In the genomic region with DNA sequence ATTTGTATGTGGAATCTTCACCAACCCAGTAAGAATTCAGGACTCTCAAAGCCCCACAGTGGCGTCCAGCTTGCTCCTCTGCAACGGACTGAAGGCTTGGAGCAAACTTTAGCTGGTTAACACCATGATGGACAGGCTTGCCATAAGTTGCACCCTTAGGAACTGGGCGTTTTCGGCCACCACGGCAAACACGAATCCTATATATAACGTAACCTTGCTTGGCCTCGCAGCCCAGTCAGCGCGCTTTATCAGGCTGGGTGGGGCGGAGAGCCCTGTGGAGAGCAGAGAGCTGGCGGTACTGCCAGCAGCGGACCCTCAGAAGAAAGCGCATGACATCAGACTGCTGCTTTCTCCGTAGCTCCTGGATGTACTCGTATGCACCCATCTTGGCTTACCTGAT, we compare ENCODE assay signal across 6 cellular contexts.
DNase-seq lines count a peak whose midpoint lies in the region; ATAC-seq, FAIRE-seq and TF ChIP-seq lines count a peak whose summit lies in the region.
"Not testable (repeated sequence)": the region's sequence is repeated elsewhere in the genome, so short reads cannot be mapped to it uniquely, and the experiment has no call there.

No MANE protein-coding gene starts in this region.

- peak overlapping the region; percentile 37 to 90 (median 55); a peak in 3 of 7 replicates for H3K27ac Mint-ChIP-seq in H9
- peak overlapping the region; percentile 87 for H3K27ac Mint-ChIP-seq in WTC11

- not testable (repeated sequence) for H4K91ac ChIP-seq in H9 (ENCODE audit: insufficient read length, low read depth, low read length); H1 (replicated peaks; ENCODE audit: insufficient read length, low read length)
- peak overlapping the region; percentile 72 for H4K91ac ChIP-seq in neuronal stem cell (ENCODE audit: low read depth, low read length, poor library complexity)

- H3K36me3 Mint-ChIP-seq in H9 (ENCODE audit: insufficient read depth in 1 of 3, low read depth in 3 of 3), result peaks cover 15 to 21% (median 16%) of the 10 kb centered on the region in 3 experiments
- not testable (repeated sequence) for H3K36me3 Mint-ChIP-seq in WTC11

- not testable (repeated sequence) for H4K8ac ChIP-seq in H9 (replicated peaks; ENCODE audit: insufficient read length, low read depth, low read length); neuronal stem cell (ENCODE audit: low read depth, low read length)
- H4K8ac ChIP-seq in H1 (ENCODE audit: extremely low read depth, insufficient read depth, low read length), result 0 out of 2 replicates have a peak overlapping the region, but pooled peaks have one; percentile 51

- POLR2A ChIA-PET in WTC11 (lab: Charles Lee); H1 (lab: Charles Lee; ENCODE audit: partially characterized antibody): not testable (repeated sequence)

- not testable (repeated sequence) for H3K4me1 ChIP-seq in H9 (ENCODE audit: insufficient read depth, low read length); SJSA1 (replicated peaks); neuronal stem cell (ENCODE audit: control insufficient read depth in 2 of 2, insufficient read depth in 1 of 2, low read depth in 1 of 2, low read length in 2 of 2)
- H3K4me1 ChIP-seq in H1 (replicated peaks in 1 of 4; ENCODE audit: control insufficient read depth in 3 of 4, insufficient read depth in 4 of 4, low read length in 3 of 4), result peaks cover 4 to 17% (median 9%) of the 10 kb centered on the region in 4 experiments; a peak in 6 of 7 replicates

- H3K36me3 ChIP-seq in SJSA1; H1 (ENCODE audit: control insufficient read depth in 2 of 4, insufficient read depth in 4 of 4, low read length in 3 of 4): not testable (repeated sequence)
- H3K36me3 ChIP-seq in neuronal stem cell (replicated peaks in 1 of 2; ENCODE audit: control insufficient read depth in 2 of 2, insufficient read depth in 2 of 2, low read length in 2 of 2), result peaks cover 2 to 47% of the 10 kb centered on the region in 2 donors

- H3K9me3 Mint-ChIP-seq in H9, WTC11: not testable (repeated sequence)

- not testable (repeated sequence) for H3K23ac ChIP-seq in H9 (ENCODE audit: insufficient read length, low read depth, low read length); H1 (ENCODE audit: insufficient read length); neuronal stem cell (ENCODE audit: low read depth, low read length, poor library complexity)

- not testable (repeated sequence) for H3K4me3 ChIP-seq in SJSA1; H1 (ENCODE audit: extremely low read depth in 1 of 4, insufficient read depth in 2 of 4, low read depth in 3 of 4, low read length in 4 of 4); neuronal stem cell (ENCODE audit: low read length in 2 of 2)

- not testable (repeated sequence) for H2BK12ac ChIP-seq in H9 (ENCODE audit: insufficient read length, low read depth, low read length); H1 (ENCODE audit: low read depth, low read length); neuronal stem cell (ENCODE audit: low read length)

- H3K56ac ChIP-seq in H9 (ENCODE audit: insufficient read length, low read depth, low read length); H1 (replicated peaks; ENCODE audit: insufficient read length, low read depth, low read length): not testable (repeated sequence)

- H4K5ac ChIP-seq in H9 (ENCODE audit: insufficient read length, low read depth, low read length); H1 (ENCODE audit: insufficient read length, low read depth, low read length): not testable (repeated sequence)

- TF ChIP-seq RAD21 in H1 (IDR thresholded peaks at IDR 0.05 in 1 of 2, conservative IDR thresholded peaks at IDR 0.05 in 1 of 2; ENCODE audit: low read depth in 2 of 2, low read length in 2 of 2), result not testable (repeated sequence)

- not testable (repeated sequence) for H3K27me3 Mint-ChIP-seq in H9 (ENCODE audit: low read depth); WTC11 (ENCODE audit: low read depth)

- not testable (repeated sequence) for H3K27ac ChIP-seq in H9 (ENCODE audit: insufficient read length, low read depth, low read length); SJSA1; H1 (ENCODE audit: low read depth, low read length); neuronal stem cell (replicated peaks; ENCODE audit: low read length)

- H3K4ac ChIP-seq in H9 (ENCODE audit: low read depth, low read length); H1 (replicated peaks; ENCODE audit: insufficient read length, low read depth, low read length); neuronal stem cell (ENCODE audit: low read length): not testable (repeated sequence)

- DNase-seq in ELF-1 (ENCODE audit: low read depth, low spot score) (peak; percentile 20), SJSA1 (ENCODE audit: low read depth in 1 of 2, low spot score in 2 of 2) (peak; percentile 40 to 84)
- DNase-seq in H9; WTC11 (ENCODE audit: low spot score); H1 (ENCODE audit: low read depth in 1 of 2, low spot score in 2 of 2); neuronal stem cell (ENCODE audit: low spot score): not testable (repeated sequence)

- not testable (repeated sequence) for H4K20me1 ChIP-seq in H9 (ENCODE audit: control insufficient read depth, insufficient read depth, insufficient read length); H1 (replicated peaks in 1 of 2; ENCODE audit: control insufficient read depth in 1 of 2, insufficient read depth in 2 of 2, low read length in 2 of 2)

- not testable (repeated sequence) for H3K18ac ChIP-seq in H9 (ENCODE audit: insufficient read length, low read depth, low read length); neuronal stem cell (ENCODE audit: low read length)
- peak overlapping the region; percentile 54; the same call in 1 of the 2 replicates for H3K18ac ChIP-seq in H1 (ENCODE audit: extremely low read depth, low read length)

- peaks cover 50 to 62% of the 10 kb centered on the region in 2 experiments for H3K4me1 Mint-ChIP-seq in H9
- peaks cover 57% of the 10 kb centered on the region for H3K4me1 Mint-ChIP-seq in WTC11

- ATAC-seq in WTC11, result not testable (repeated sequence)

- not testable (repeated sequence) for FAIRE-seq in H1 (lab: Jason Lieb, UNC)

- not testable (repeated sequence) for H2BK15ac ChIP-seq in H9 (ENCODE audit: low read depth, low read length); neuronal stem cell (ENCODE audit: low read length)
- H2BK15ac ChIP-seq in H1 (ENCODE audit: low read length), result 0 out of 2 replicates have a peak overlapping the region, but pooled peaks have one; percentile 88

- no CpG with 5 or more reads among the region's 16 CpGs for WGBS in H9 (ENCODE audit: extremely low coverage, insufficient read length, low lambda C conversion rate)
- WGBS in H1 (ENCODE audit: extremely low coverage in 1 of 2, insufficient coverage in 1 of 2, insufficient read length in 1 of 2, insufficient replicate concordance in 2 of 2, low coverage in 1 of 2, low lambda C conversion rate in 2 of 2, missing lambda C conversion rate in 1 of 2), 2 experiments, result 91% methylated on average over 16 of the region's 16 CpGs; no CpG with 5 or more reads in 1 of the 2 experiments
- no CpG with 5 or more reads among the region's 16 CpGs for WGBS in neuronal stem cell (ENCODE audit: extremely low coverage in 2 of 2, insufficient read length in 2 of 2, insufficient replicate concordance in 1 of 2), 2 donors

- H2BK120ac ChIP-seq in H9 (ENCODE audit: low read depth, low read length, poor library complexity, severe bottlenecking); H1 (replicated peaks; ENCODE audit: low read depth, low read length); neuronal stem cell (ENCODE audit: low read depth, low read length): not testable (repeated sequence)

- not testable (repeated sequence) for TF ChIP-seq CTCF in H9 (conservative IDR thresholded peaks at IDR 0.05); WTC11 (IDR thresholded peaks at IDR 0.05); H1 (IDR thresholded peaks at IDR 0.05; ENCODE audit: control extremely low read depth in 1 of 3, insufficient read depth in 1 of 3, low read depth in 1 of 3, low read length in 3 of 3)

- not testable (repeated sequence) for H3K79me2 ChIP-seq in H9 (ENCODE audit: insufficient read depth, low read length); H1 (ENCODE audit: control insufficient read depth in 1 of 2, insufficient read depth in 2 of 2, low read length in 2 of 2)

- H3T11ph ChIP-seq in H9 (ENCODE audit: low read length), result not testable (repeated sequence)

- H3K14ac ChIP-seq in H9 (ENCODE audit: insufficient read depth, low read length); H1 (ENCODE audit: insufficient read length); neuronal stem cell (ENCODE audit: low read length): not testable (repeated sequence)

- not testable (repeated sequence) for TF ChIP-seq POLR2A in H1 (IDR thresholded peaks at IDR 0.05; ENCODE audit: control extremely low read depth in 1 of 2, low read depth in 2 of 2, low read length in 2 of 2)

- H2AFZ ChIP-seq in H9 (ENCODE audit: low read length); H1 (ENCODE audit: low read length); neuronal stem cell (ENCODE audit: low read length): not testable (repeated sequence)

- H3K9me3 ChIP-seq in H9 (ENCODE audit: control insufficient read depth, low read depth, low read length); SJSA1 (replicated peaks); H1 (ENCODE audit: insufficient read depth in 2 of 2, low read depth in 1 of 2, low read length in 1 of 2): not testable (repeated sequence)
- peaks cover 0 to 12% of the 10 kb centered on the region in 2 donors for H3K9me3 ChIP-seq in neuronal stem cell (replicated peaks in 1 of 2; ENCODE audit: control insufficient read depth in 2 of 2, insufficient read depth in 1 of 2, low read depth in 1 of 2, low read length in 2 of 2)

- not testable (repeated sequence) for H2BK5ac ChIP-seq in H9 (ENCODE audit: insufficient read length, low read length); H1 (ENCODE audit: low read depth, low read length); neuronal stem cell (ENCODE audit: low read length)

- H3K79me1 ChIP-seq in H9 (ENCODE audit: insufficient read depth, low read depth, low read length, poor library complexity, severe bottlenecking); H1 (ENCODE audit: low read depth, low read length); neuronal stem cell (ENCODE audit: low read depth, low read length): not testable (repeated sequence)

- not testable (repeated sequence) for H3K27me3 ChIP-seq in H9 (ENCODE audit: insufficient read depth, low read length); SJSA1 (replicated peaks); H1 (replicated peaks in 1 of 4; ENCODE audit: control insufficient read depth in 3 of 4, extremely low read depth in 1 of 4, insufficient read depth in 3 of 4, low read length in 3 of 4); neuronal stem cell (ENCODE audit: control insufficient read depth in 3 of 3, insufficient read depth in 3 of 3, low read depth in 1 of 3, low read length in 3 of 3)

- CTCF ChIA-PET in WTC11 (lab: Charles Lee) (interaction anchor here (0.8 kb wide), 1 partner anchor 21 kb away, joined by 3 read pairs; no protein-coding TSS in a partner anchor), H1 (lab: Charles Lee; ENCODE audit: partially characterized antibody) (interaction anchor here (0.7 to 1.2 kb wide), 4 partner anchors 15 to 85 kb away, joined by 3 read pairs; no protein-coding TSS in a partner anchor)

- H3K4me3 Mint-ChIP-seq in H9, WTC11: not testable (repeated sequence)

- not testable (repeated sequence) for H3K4me2 ChIP-seq in H9 (ENCODE audit: insufficient read depth, insufficient read length, low read length); H1 (ENCODE audit: insufficient read depth in 1 of 2, low read depth in 2 of 2, low read length in 2 of 2); neuronal stem cell (ENCODE audit: insufficient read depth, low read length, poor library complexity, severe bottlenecking)

- not testable (repeated sequence) for H3K23me2 ChIP-seq in H9 (ENCODE audit: insufficient read length, low read depth, low read length, poor library complexity, severe bottlenecking); H1 (ENCODE audit: low read depth, low read length)

- not testable (repeated sequence) for TF ChIP-seq EP300 in H1 (IDR thresholded peaks at IDR 0.05; ENCODE audit: borderline replicate concordance in 1 of 2, low read depth in 2 of 2, low read length in 2 of 2)

- H3K9ac ChIP-seq in H9 (ENCODE audit: extremely low read depth, insufficient read length, low read length); H1 (replicated peaks in 1 of 4; ENCODE audit: extremely low read depth in 1 of 4, low read depth in 3 of 4, low read length in 3 of 4); neuronal stem cell (ENCODE audit: low read depth, low read length, poor library complexity): not testable (repeated sequence)

- H2AK5ac ChIP-seq in H9 (ENCODE audit: insufficient read length, low read length) (peak overlapping the region; percentile 83), H1 (ENCODE audit: low read depth, low read length) (0 out of 2 replicates have a peak overlapping the region, but pooled peaks have one; percentile 44)
- not testable (repeated sequence) for H2AK5ac ChIP-seq in neuronal stem cell (ENCODE audit: low read depth, low read length)

- H2BK20ac ChIP-seq in H9 (ENCODE audit: low read depth, low read length, poor library complexity, severe bottlenecking); H1 (ENCODE audit: low read length): not testable (repeated sequence)
